In genomic region chr15:91789136-91789535, GRCh38 we compare ENCODE assay signal across 6 cellular contexts.
"Had no signal": no experiment of that assay in that cellular context is flagged by ENCODE, and none has a peak within 500 bp of the region (broad histone marks: within the 10 kb centered on the region; RNA-seq: fewer than 3 reads in every experiment).

No MANE protein-coding gene starts in this region.

- FAIRE-seq: HTR-8/SVneo, K562 had no signal

- ATAC-seq: K562 had no signal

- DNase-seq: IMR-90, KBM-7, KG1 had no signal

- H3K4me3 ChIP-seq: K562 had no signal

- H3K27ac ChIP-seq: HL-60 had no signal
